In genomic region chr16:88613293-88613692, GRCh38 we compare ENCODE assay signal across 37 cellular contexts. TPM values are rescaled to one million over a fixed set of nuclear protein-coding genes. Genes with fewer than 3 reads are reported as not detected.
DNase-seq lines count a peak whose midpoint lies in the region; ATAC-seq, FAIRE-seq and TF ChIP-seq lines count a peak whose summit lies in the region.
"Had no signal": no experiment of that assay in that cellular context is flagged by ENCODE, and none has a peak within 500 bp of the region (broad histone marks: within the 10 kb centered on the region; RNA-seq: fewer than 3 reads in every experiment).

No MANE protein-coding gene starts in this region.

- H3K14ac ChIP-seq in H9 (ENCODE audit: insufficient read depth, low read length): no peak overlapping the region

- H3K4me1 ChIP-seq in H9 (ENCODE audit: insufficient read depth, low read length) (no peaks in the 10 kb centered on the region; the same call in 1 of the 2 replicates), K562 (replicated peaks in 1 of 2; ENCODE audit: control insufficient read depth in 2 of 2, insufficient read depth in 2 of 2, low read length in 2 of 2) (peaks cover 19 to 34% of the 10 kb centered on the region in 2 experiments; a peak in 4 of 5 replicates), neutrophil (ENCODE audit: control insufficient read depth in 1 of 2, insufficient read depth in 1 of 2, low read depth in 1 of 2, low read length in 1 of 2) (peaks cover 15 to 22% of the 10 kb centered on the region in 2 experiments)
- H3K4me1 ChIP-seq: HAP-1 had no signal

- H3K23ac ChIP-seq in H9 (ENCODE audit: insufficient read length, low read depth, low read length): no peak overlapping the region

- H3K9me3 Mint-ChIP-seq in activated naive CD4-positive, alpha-beta T cell treated with anti-CD3 and anti-CD28 coated beads, Interleukin-2, amount 50 U/mL, for 24 hours: no peaks in the 10 kb centered on the region
- H3K9me3 Mint-ChIP-seq in activated naive CD4-positive, alpha-beta T cell treated with anti-CD3 and anti-CD28 coated beads for 36 hours: no peaks in the 10 kb centered on the region
- no peaks in the 10 kb centered on the region for H3K9me3 Mint-ChIP-seq in H9
- H3K9me3 Mint-ChIP-seq: dendritic cell treated with granulocyte-macrophage colony-stimulating factor and Interleukin-4, amounts not matched to agents 40 ng/mL and 50 ng/mL, for 4 days; endodermal cell; mesothelial cell of epicardium; naive B cell; type B pancreatic cell had no signal

- TF ChIP-seq CTCF in H9 (conservative IDR thresholded peaks at IDR 0.05) (0 out of 3 replicates have a peak, but pooled peaks have one; percentile 21), K562 (IDR thresholded peaks at IDR 0.05 in 2 of 3, conservative IDR thresholded peaks at IDR 0.05 in 1 of 3; ENCODE audit: insufficient read depth in 2 of 3, low read depth in 1 of 3, low read length in 3 of 3) (peak; percentile 22 to 57 (median 39); a peak in 3 of 6 replicates), neutrophil (IDR thresholded peaks at IDR 0.05) (no peak)

- H3K27ac ChIP-seq in H9 (ENCODE audit: insufficient read length, low read depth, low read length) (no peak overlapping the region), K562 (ENCODE audit: extremely low read depth, low read depth, low read length) (no peak overlapping the region), neutrophil (peak overlapping the region; percentile 59)
- H3K27ac ChIP-seq: left ventricle myocardium inferior, VCaP had no signal

- H3K4me3 Mint-ChIP-seq in activated naive CD4-positive, alpha-beta T cell treated with anti-CD3 and anti-CD28 coated beads, Interleukin-2, amount 50 U/mL, for 24 hours: no peak overlapping the region
- no peak overlapping the region for H3K4me3 Mint-ChIP-seq in activated naive CD4-positive, alpha-beta T cell treated with anti-CD3 and anti-CD28 coated beads for 36 hours
- H3K4me3 Mint-ChIP-seq in H9: no peak overlapping the region; a peak in 1 of 5 replicates
- H3K4me3 Mint-ChIP-seq: activated CD8-positive, alpha-beta T cell treated with anti-CD3 and anti-CD28 coated beads, Interleukin-2, amount 10 ng/mL, durations not matched to agents 7 days and 5 days; B cell; dendritic cell treated with granulocyte-macrophage colony-stimulating factor and Interleukin-4, amounts not matched to agents 40 ng/mL and 50 ng/mL, for 4 days; endodermal cell; mesothelial cell of epicardium; naive B cell; type B pancreatic cell had no signal

- FAIRE-seq in K562 (lab: Jason Lieb, UNC): peak; percentile 51
- FAIRE-seq: keratinocyte had no signal

- H3K4me1 Mint-ChIP-seq in activated naive CD4-positive, alpha-beta T cell treated with anti-CD3 and anti-CD28 coated beads, Interleukin-2, amount 50 U/mL, for 24 hours: peaks cover 30% of the 10 kb centered on the region
- H3K4me1 Mint-ChIP-seq in activated naive CD4-positive, alpha-beta T cell treated with anti-CD3 and anti-CD28 coated beads for 36 hours (ENCODE audit: low read depth): no peaks in the 10 kb centered on the region
- H3K4me1 Mint-ChIP-seq in H9: peaks cover 3 to 30% of the 10 kb centered on the region in 2 experiments
- H3K4me1 Mint-ChIP-seq: mesothelial cell of epicardium had no signal

- no peak overlapping the region for H2BK120ac ChIP-seq in H9 (ENCODE audit: low read depth, low read length, poor library complexity, severe bottlenecking)

- no peak overlapping the region for H4K8ac ChIP-seq in H9 (replicated peaks; ENCODE audit: insufficient read length, low read depth, low read length)

- no peak for TF ChIP-seq POLR2A in K562 (conservative IDR thresholded peaks at IDR 0.05)

- peak in 1 of 2 experiments; percentile 48; a peak in 2 of 4 replicates for TF ChIP-seq RAD21 in K562 (CRISPR knock-in tag; conservative IDR thresholded peaks at IDR 0.05 in 1 of 2, IDR thresholded peaks at IDR 0.05 in 1 of 2)

- WGBS in H9 (ENCODE audit: extremely low coverage, insufficient read length, low lambda C conversion rate): no CpG with 5 or more reads among the region's 10 CpGs
- 49% methylated on average over 10 of the region's 10 CpGs for WGBS in K562 (ENCODE audit: insufficient coverage, low coverage, missing lambda C conversion rate)

- H2BK15ac ChIP-seq in H9 (ENCODE audit: low read depth, low read length): no peak overlapping the region

- H3K79me2 ChIP-seq in H9 (ENCODE audit: insufficient read depth, low read length) (no peaks in the 10 kb centered on the region; the same call in 1 of the 2 replicates), K562 (ENCODE audit: control insufficient read depth, insufficient read depth, low read length) (peaks cover 37% of the 10 kb centered on the region)

- no peaks in the 10 kb centered on the region for H3K9me3 ChIP-seq in H9 (ENCODE audit: control insufficient read depth, low read depth, low read length)
- H3K9me3 ChIP-seq in K562 (replicated peaks; ENCODE audit: control insufficient read depth, insufficient read depth, low read depth, low read length): no peaks in the 10 kb centered on the region
- no peaks in the 10 kb centered on the region for H3K9me3 ChIP-seq in neutrophil
- H3K9me3 ChIP-seq: adrenal gland, HAP-1, left ventricle myocardium inferior had no signal

- H3K9ac ChIP-seq in H9 (ENCODE audit: extremely low read depth, insufficient read length, low read length): no peak overlapping the region
- no peak overlapping the region for H3K9ac ChIP-seq in K562 (ENCODE audit: insufficient read depth in 1 of 2, low read depth in 2 of 2, low read length in 2 of 2)

- peak overlapping the region; percentile 1 for H3K27ac Mint-ChIP-seq in activated naive CD4-positive, alpha-beta T cell treated with anti-CD3 and anti-CD28 coated beads, Interleukin-2, amount 50 U/mL, for 24 hours
- H3K27ac Mint-ChIP-seq in activated naive CD4-positive, alpha-beta T cell treated with anti-CD3 and anti-CD28 coated beads for 36 hours: no peak overlapping the region
- H3K27ac Mint-ChIP-seq in H9: no peak overlapping the region; a peak in 1 of 7 replicates
- H3K27ac Mint-ChIP-seq: activated CD8-positive, alpha-beta T cell treated with anti-CD3 and anti-CD28 coated beads, Interleukin-2, amount 10 ng/mL, durations not matched to agents 7 days and 5 days; B cell; dendritic cell treated with granulocyte-macrophage colony-stimulating factor and Interleukin-4, amounts not matched to agents 40 ng/mL and 50 ng/mL, for 4 days; endodermal cell; mesothelial cell of epicardium; type B pancreatic cell had no signal

- peaks cover 11% of the 10 kb centered on the region for H3K9me1 ChIP-seq in K562 (ENCODE audit: control insufficient read depth, insufficient read depth, low read length)

- H3K27me3 ChIP-seq in H9 (ENCODE audit: insufficient read depth, low read length): no peaks in the 10 kb centered on the region
- no peaks in the 10 kb centered on the region for H3K27me3 ChIP-seq in K562 (ENCODE audit: control insufficient read depth in 2 of 2, insufficient read depth in 2 of 2, low read length in 2 of 2)
- H3K27me3 ChIP-seq in neutrophil: no peaks in the 10 kb centered on the region
- H3K27me3 ChIP-seq: adrenal gland had no signal

- H3K4me2 ChIP-seq in H9 (ENCODE audit: insufficient read depth, insufficient read length, low read length) (no peak overlapping the region), K562 (ENCODE audit: insufficient read depth, low read length) (no peak overlapping the region)

- no peak for TF ChIP-seq EP300 in K562 (IDR thresholded peaks at IDR 0.05; ENCODE audit: low read length)

- H3K4me3 ChIP-seq in K562: no peak overlapping the region
- no peak overlapping the region for H3K4me3 ChIP-seq in neutrophil (ENCODE audit: low read depth in 1 of 2, low read length in 1 of 2)
- H3K4me3 ChIP-seq: adrenal gland, HAP-1, left ventricle myocardium inferior had no signal

- no peak overlapping the region for H3T11ph ChIP-seq in H9 (ENCODE audit: low read length)

- H2BK20ac ChIP-seq in H9 (ENCODE audit: low read depth, low read length, poor library complexity, severe bottlenecking): no peak overlapping the region

- peaks cover 87% of the 10 kb centered on the region for H3K36me3 ChIP-seq in K562 (ENCODE audit: control insufficient read depth, insufficient read depth, low read length)
- peaks cover 76% of the 10 kb centered on the region for H3K36me3 ChIP-seq in neutrophil

- H3K56ac ChIP-seq in H9 (ENCODE audit: insufficient read length, low read depth, low read length): no peak overlapping the region

- no peak overlapping the region for H2AFZ ChIP-seq in H9 (ENCODE audit: low read length)
- no peak overlapping the region for H2AFZ ChIP-seq in K562 (ENCODE audit: low read depth, low read length)

- no peaks in the 10 kb centered on the region for H3K27me3 Mint-ChIP-seq in activated naive CD4-positive, alpha-beta T cell treated with anti-CD3 and anti-CD28 coated beads, Interleukin-2, amount 50 U/mL, for 24 hours
- no peaks in the 10 kb centered on the region for H3K27me3 Mint-ChIP-seq in activated naive CD4-positive, alpha-beta T cell treated with anti-CD3 and anti-CD28 coated beads for 36 hours (ENCODE audit: low read depth)
- H3K27me3 Mint-ChIP-seq in H9 (ENCODE audit: low read depth): no peaks in the 10 kb centered on the region
- H3K27me3 Mint-ChIP-seq: B cell; dendritic cell treated with granulocyte-macrophage colony-stimulating factor and Interleukin-4, amounts not matched to agents 40 ng/mL and 50 ng/mL, for 4 days; naive B cell; type B pancreatic cell had no signal

- H3K23me2 ChIP-seq in H9 (ENCODE audit: insufficient read length, low read depth, low read length, poor library complexity, severe bottlenecking): no peaks in the 10 kb centered on the region

- H3K18ac ChIP-seq in H9 (ENCODE audit: insufficient read length, low read depth, low read length): no peak overlapping the region

- CTCF ChIA-PET in activated naive CD4-positive, alpha-beta T cell treated with anti-CD3 and anti-CD28 coated beads for 36 hours (lab: Charles Lee): no interaction called here
- CTCF ChIA-PET in K562 (lab: Yijun Ruan, JAX; ENCODE audit: low intra/inter-chr PET ratio): no interaction called here

- ATAC-seq in K562 (peak; percentile 34; the same call in 2 of the 3 replicates), GM21737 (IDR thresholded peaks at IDR 0.05; ENCODE audit: unreplicated experiment) (no peak)
- ATAC-seq: activated CD8-positive, alpha-beta T cell treated with anti-CD3 and anti-CD28 coated beads, Interleukin-2, amount 10 ng/mL, durations not matched to agents 7 days and 5 days; esophagus mucosa had no signal

- no peaks in the 10 kb centered on the region for H3K79me1 ChIP-seq in H9 (ENCODE audit: insufficient read depth, low read depth, low read length, poor library complexity, severe bottlenecking)

- H3K4ac ChIP-seq in H9 (ENCODE audit: low read depth, low read length): no peak overlapping the region

- H2BK5ac ChIP-seq in H9 (ENCODE audit: insufficient read length, low read length): no peak overlapping the region

- peaks cover 9% of the 10 kb centered on the region for H3K36me3 Mint-ChIP-seq in activated naive CD4-positive, alpha-beta T cell treated with anti-CD3 and anti-CD28 coated beads, Interleukin-2, amount 50 U/mL, for 24 hours
- H3K36me3 Mint-ChIP-seq in activated naive CD4-positive, alpha-beta T cell treated with anti-CD3 and anti-CD28 coated beads for 36 hours (ENCODE audit: low read depth): peaks cover 31% of the 10 kb centered on the region
- H3K36me3 Mint-ChIP-seq in H9 (ENCODE audit: insufficient read depth in 1 of 3, low read depth in 3 of 3): peaks cover 14 to 60% (median 37%) of the 10 kb centered on the region in 3 experiments

- H2BK12ac ChIP-seq in H9 (ENCODE audit: insufficient read length, low read depth, low read length): no peak overlapping the region

- no peak overlapping the region for H2AK5ac ChIP-seq in H9 (ENCODE audit: insufficient read length, low read length)

- in situ Hi-C loops in K562 (cut with MboI): no loop called here

- no peak overlapping the region for H4K91ac ChIP-seq in H9 (ENCODE audit: insufficient read length, low read depth, low read length)

- H4K20me1 ChIP-seq in H9 (ENCODE audit: control insufficient read depth, insufficient read depth, insufficient read length) (no peaks in the 10 kb centered on the region), K562 (replicated peaks; ENCODE audit: control insufficient read depth, insufficient read depth, low read length) (peaks cover 26% of the 10 kb centered on the region; the same call in 1 of the 2 replicates)

- BruUV-seq in K562 (replicated peaks; lab: Mats Ljungman, UMichigan): no TSS peak

- DNase-seq in activated naive CD4-positive, alpha-beta T cell treated with anti-CD3 and anti-CD28 coated beads for 36 hours: no peak
- DNase-seq in H9 (no peak), K562 (ENCODE audit: extremely low read depth in 1 of 4, low spot score in 3 of 4) (peak; percentile 51 to 67 (median 58)), NCI-H2227 treated with DMSO at 0.1 percent for 48 hours (lab: John Stamatoyannopoulos, UW) (no peak), NCI-H1092 treated with DMSO at 0.1 percent for 48 hours (lab: John Stamatoyannopoulos, UW) (no peak)
- DNase-seq: activated CD4-positive, alpha-beta T cell treated with anti-CD3 and anti-CD28 coated beads for 4 hours; activated CD8-positive, alpha-beta T cell treated with anti-CD3 and anti-CD28 coated beads, Interleukin-2, amount 10 ng/mL, durations not matched to agents 7 days and 5 days; adrenal gland; COR-L47; endodermal cell; head of caudate nucleus; KBM-7; left ventricle myocardium inferior; naive B cell; NCI-H1105; NCI-H187; NCI-H524; stimulated activated naive CD4-positive, alpha-beta T cell; T1000 had no signal

- intact Hi-C loops in activated naive CD4-positive, alpha-beta T cell treated with anti-CD3 and anti-CD28 coated beads for 36 hours (cut with micrococcal nuclease): no loop called here
- intact Hi-C loops in K562 (cut with micrococcal nuclease): no loop called here

- POLR2A ChIA-PET in K562 (lab: Yijun Ruan, JAX): interaction anchor here (0.8 kb wide), 1 partner anchor 12 kb away, joined by 4 read pairs; no protein-coding TSS in a partner anchor

- no peak overlapping the region for H4K5ac ChIP-seq in H9 (ENCODE audit: insufficient read length, low read depth, low read length)

RNA-seq across cellular contexts. Expression of gene IL17C, which starts 25.1 kb away (rescaled TPM):
- total RNA-seq in activated naive CD4-positive, alpha-beta T cell treated with anti-CD3 and anti-CD28 coated beads for 36 hours: not detected
- total RNA-seq in H9 (2021) (0.29 and 0.31 TPM in 2 replicates), K562 (2014; rRNA removed) (not detected in 2 replicates), K562 (2014; rRNA removed; fragmentation: Illumina TruSeq; extraction: Trizol) (not detected in 2 replicates), K562 (2015; rRNA removed; fragmentation: Illumina TruSeq; extraction: Trizol) (not detected in 2 replicates), K562 (2021) (not detected in 2 replicates)
- not detected in 2 replicates for total RNA-seq in K562 (2011; cell fraction: chromatin; rRNA removed; ENCODE audit: low replicate concordance)
- total RNA-seq in K562 (2011; cell fraction: nucleolus; rRNA removed): not detected in 2 replicates
- not detected in 2 replicates for total RNA-seq in K562 (2011; cell fraction: nucleoplasm; rRNA removed)
- polyA plus RNA-seq in K562 (2011; rRNA removed) (not detected in 2 replicates), K562 (2014; fragmentation: Illumina TruSeq; extraction: Trizol) (not detected in 2 replicates), K562 (2014; fragmentation: Nextera tagmentation; extraction: Ambion mirVana) (not detected), K562 (2014; rRNA removed) (not detected in 2 replicates)
- polyA plus RNA-seq in K562 (2011; cell fraction: cytosol; rRNA removed): not detected in 2 replicates
- polyA plus RNA-seq in K562 (2011; cell fraction: nucleus; rRNA removed): 0.21 TPM in 1 of 2 replicates, not detected in the other
- polyA plus RNA-seq in K562 (2012): not detected in 2 replicates
- not detected in 2 replicates for polyA minus RNA-seq in K562 (2011; rRNA and poly(A)+ RNA removed)
- polyA minus RNA-seq in K562 (2011; cell fraction: cytosol; rRNA and poly(A)+ RNA removed): not detected in 2 replicates
- polyA minus RNA-seq in K562 (2011; cell fraction: nucleus; rRNA and poly(A)+ RNA removed): not detected in 2 replicates
- total RNA-seq: adrenal gland, endodermal cell, esophagus mucosa, fibroblast of villous mesenchyme, G401, HT1080, left ventricle myocardium inferior, M059J, mesothelial cell of epicardium, osteocyte, RPMI7951, skeletal muscle tissue had no signal
- polyA plus RNA-seq: adrenal gland, keratinocyte had no signal

RNA-seq across cellular contexts. Expression of gene CYBA, which starts 37.6 kb away (rescaled TPM):
- 100 to 1,000 TPM; 167 to 180 TPM for total RNA-seq in activated naive CD4-positive, alpha-beta T cell treated with anti-CD3 and anti-CD28 coated beads for 36 hours
- total RNA-seq in H9 (2021): 153 and 160 TPM in 2 replicates
- 136 and 579 TPM in 2 replicates for total RNA-seq in K562 (2011; cell fraction: chromatin; rRNA removed; ENCODE audit: low replicate concordance)
- 819 and 943 TPM in 2 replicates for total RNA-seq in K562 (2011; cell fraction: nucleolus; rRNA removed)
- 427 and 435 TPM in 2 replicates for total RNA-seq in K562 (2011; cell fraction: nucleoplasm; rRNA removed)
- 683 and 757 TPM in 2 replicates for total RNA-seq in K562 (2014; rRNA removed)
- 44.5 and 72.5 TPM in 2 replicates for total RNA-seq in K562 (2014; rRNA removed; fragmentation: Illumina TruSeq; extraction: Trizol)
- 196 and 239 TPM in 2 replicates for total RNA-seq in K562 (2015; rRNA removed; fragmentation: Illumina TruSeq; extraction: Trizol)
- 384 and 422 TPM in 2 replicates for total RNA-seq in K562 (2021)
- 93.0 and 157 TPM in 2 replicates for polyA plus RNA-seq in K562 (2011; rRNA removed)
- 366 and 963 TPM in 2 replicates for polyA plus RNA-seq in K562 (2011; cell fraction: cytosol; rRNA removed)
- polyA plus RNA-seq in K562 (2011; cell fraction: nucleus; rRNA removed): 349 and 566 TPM in 2 replicates
- polyA plus RNA-seq in K562 (2012): 346 and 377 TPM in 2 replicates
- 63.5 and 240 TPM in 2 replicates for polyA plus RNA-seq in K562 (2014; fragmentation: Illumina TruSeq; extraction: Trizol)
- under 1 TPM; 0.34 to 0.45 TPM for polyA plus RNA-seq in K562 (2014; fragmentation: Nextera tagmentation; extraction: Ambion mirVana)
- 519 and 579 TPM in 2 replicates for polyA plus RNA-seq in K562 (2014; rRNA removed)
- 40.1 and 80.4 TPM in 2 replicates for polyA minus RNA-seq in K562 (2011; rRNA and poly(A)+ RNA removed)
- polyA minus RNA-seq in K562 (2011; cell fraction: cytosol; rRNA and poly(A)+ RNA removed): 249 and 254 TPM in 2 replicates
- polyA minus RNA-seq in K562 (2011; cell fraction: nucleus; rRNA and poly(A)+ RNA removed): 78.6 and 83.5 TPM in 2 replicates
- total RNA-seq: M059J had no signal

RNA-seq across cellular contexts. Expression of gene ZC3H18, which starts 43.1 kb away (rescaled TPM):
- total RNA-seq in activated naive CD4-positive, alpha-beta T cell treated with anti-CD3 and anti-CD28 coated beads for 36 hours: 10 to 100 TPM; 55.8 to 58.5 TPM
- total RNA-seq in H9 (2021) (69.7 and 78.2 TPM in 2 replicates), K562 (2014; rRNA removed) (26.9 and 35.1 TPM in 2 replicates), K562 (2014; rRNA removed; fragmentation: Illumina TruSeq; extraction: Trizol) (16.0 and 16.3 TPM in 2 replicates), K562 (2015; rRNA removed; fragmentation: Illumina TruSeq; extraction: Trizol) (31.1 and 33.9 TPM in 2 replicates), K562 (2021) (81.3 and 88.7 TPM in 2 replicates)
- total RNA-seq in K562 (2011; cell fraction: chromatin; rRNA removed; ENCODE audit: low replicate concordance): 74.4 and 112 TPM in 2 replicates
- 51.3 and 61.4 TPM in 2 replicates for total RNA-seq in K562 (2011; cell fraction: nucleolus; rRNA removed)
- 61.1 and 63.4 TPM in 2 replicates for total RNA-seq in K562 (2011; cell fraction: nucleoplasm; rRNA removed)
- polyA plus RNA-seq in K562 (2011; rRNA removed) (12.5 and 15.8 TPM in 2 replicates), K562 (2014; fragmentation: Illumina TruSeq; extraction: Trizol) (60.7 and 65.3 TPM in 2 replicates), K562 (2014; fragmentation: Nextera tagmentation; extraction: Ambion mirVana) (1 to 10 TPM; 1.7 to 2.0 TPM), K562 (2014; rRNA removed) (37.1 and 49.2 TPM in 2 replicates)
- 10.1 and 15.8 TPM in 2 replicates for polyA plus RNA-seq in K562 (2011; cell fraction: cytosol; rRNA removed)
- 43.3 and 65.6 TPM in 2 replicates for polyA plus RNA-seq in K562 (2011; cell fraction: nucleus; rRNA removed)
- 57.6 and 59.2 TPM in 2 replicates for polyA plus RNA-seq in K562 (2012)
- polyA minus RNA-seq in K562 (2011; rRNA and poly(A)+ RNA removed): 7.9 and 9.1 TPM in 2 replicates
- 23.7 and 30.6 TPM in 2 replicates for polyA minus RNA-seq in K562 (2011; cell fraction: cytosol; rRNA and poly(A)+ RNA removed)
- 17.5 and 19.1 TPM in 2 replicates for polyA minus RNA-seq in K562 (2011; cell fraction: nucleus; rRNA and poly(A)+ RNA removed)

RNA-seq across cellular contexts. Expression of gene MVD, which starts 49.6 kb away (rescaled TPM):
- 10 to 100 TPM; 90.5 to 96.8 TPM for total RNA-seq in activated naive CD4-positive, alpha-beta T cell treated with anti-CD3 and anti-CD28 coated beads for 36 hours
- total RNA-seq in H9 (2021): 53.2 and 57.1 TPM in 2 replicates
- 321 and 787 TPM in 2 replicates for total RNA-seq in K562 (2011; cell fraction: chromatin; rRNA removed; ENCODE audit: low replicate concordance)
- total RNA-seq in K562 (2011; cell fraction: nucleolus; rRNA removed): 569 and 688 TPM in 2 replicates
- total RNA-seq in K562 (2011; cell fraction: nucleoplasm; rRNA removed): 436 and 479 TPM in 2 replicates
- 89.2 and 121 TPM in 2 replicates for total RNA-seq in K562 (2014; rRNA removed)
- total RNA-seq in K562 (2014; rRNA removed; fragmentation: Illumina TruSeq; extraction: Trizol): 17.6 and 26.6 TPM in 2 replicates
- total RNA-seq in K562 (2015; rRNA removed; fragmentation: Illumina TruSeq; extraction: Trizol): 45.3 and 45.5 TPM in 2 replicates
- total RNA-seq in K562 (2021): 126 and 141 TPM in 2 replicates
- polyA plus RNA-seq in K562 (2011; rRNA removed): 53.9 and 168 TPM in 2 replicates
- polyA plus RNA-seq in K562 (2011; cell fraction: cytosol; rRNA removed): 114 and 126 TPM in 2 replicates
- polyA plus RNA-seq in K562 (2011; cell fraction: nucleus; rRNA removed): 587 and 718 TPM in 2 replicates
- polyA plus RNA-seq in K562 (2012): 111 and 112 TPM in 2 replicates
- 32.9 and 65.4 TPM in 2 replicates for polyA plus RNA-seq in K562 (2014; fragmentation: Illumina TruSeq; extraction: Trizol)
- 10 to 100 TPM; 12.2 to 15.4 TPM for polyA plus RNA-seq in K562 (2014; fragmentation: Nextera tagmentation; extraction: Ambion mirVana)
- 65.6 and 82.5 TPM in 2 replicates for polyA plus RNA-seq in K562 (2014; rRNA removed)
- polyA minus RNA-seq in K562 (2011; rRNA and poly(A)+ RNA removed): 19.0 and 22.9 TPM in 2 replicates
- 57.7 and 136 TPM in 2 replicates for polyA minus RNA-seq in K562 (2011; cell fraction: cytosol; rRNA and poly(A)+ RNA removed)
- 78.2 and 151 TPM in 2 replicates for polyA minus RNA-seq in K562 (2011; cell fraction: nucleus; rRNA and poly(A)+ RNA removed)

Comparison
In these comparisons a context has a peak if more than half of its experiments do, and no peak if none do; other contexts are left out.
1. DNase-seq: peak in K562 (4 of 4); none in activated naive CD4-positive, alpha-beta T cell treated with anti-CD3 and anti-CD28 coated beads for 36 hours (single experiment), H9 (single experiment), NCI-H2227 treated with DMSO at 0.1 percent for 48 hours (single experiment) and NCI-H1092 treated with DMSO at 0.1 percent for 48 hours (single experiment).